In genomic region chr9:96160168-96160567, GRCh38 we compare ENCODE assay signal across 1 cellular context.
TF ChIP-seq lines count a peak whose summit lies in the region.

No MANE protein-coding gene starts in this region.

TF ChIP-seq in A549, 52 proteins besides CTCF, POLR2A, EP300 and RAD21 (continued from another document):
- TF ChIP-seq REST (IDR thresholded peaks at IDR 0.05) (no peak), RARB (CRISPR knock-in tag; IDR thresholded peaks at IDR 0.05) (no peak), CBX8 (IDR thresholded peaks at IDR 0.05) (no peak), CHD4 (IDR thresholded peaks at IDR 0.05; ENCODE audit: borderline replicate concordance) (no peak), HOXB5 (CRISPR knock-in tag; IDR thresholded peaks at IDR 0.05) (no peak), TFCP2L1 (CRISPR knock-in tag; IDR thresholded peaks at IDR 0.05) (no peak), EHMT2 (IDR thresholded peaks at IDR 0.05; ENCODE audit: low read depth) (no peak), HMGXB4 (CRISPR knock-in tag; IDR thresholded peaks at IDR 0.05; ENCODE audit: borderline replicate concordance) (no peak)
